In the genomic region with DNA sequence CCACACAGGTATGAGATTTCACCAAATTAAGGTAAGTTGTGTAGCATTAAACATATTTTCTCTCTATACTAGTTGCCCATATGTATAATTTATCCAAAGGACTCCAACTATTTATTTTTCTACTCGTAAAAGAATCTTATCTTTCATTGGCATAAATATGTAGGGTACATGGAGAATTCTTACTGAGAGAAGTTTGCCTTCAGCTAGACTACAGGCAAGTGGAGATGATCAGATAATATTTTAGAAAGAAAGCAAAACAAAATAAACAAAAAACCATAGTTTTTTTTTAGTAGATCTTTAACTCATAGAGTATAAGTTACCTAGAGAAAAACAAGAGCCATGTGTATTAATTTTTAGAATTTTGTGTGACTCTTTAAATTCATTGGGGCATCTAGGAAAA, we compare ENCODE assay signal across 24 cellular contexts.
"Had no signal": no experiment of that assay in that cellular context is flagged by ENCODE, and none has a peak within 500 bp of the region (broad histone marks: within the 10 kb centered on the region; RNA-seq: fewer than 3 reads in every experiment).

No MANE protein-coding gene starts in this region.

- DNase-seq: colonic mucosa; cortex of kidney; dermis blood vessel endothelial cell; dorsolateral prefrontal cortex; effector CD4-positive, alpha-beta T cell; effector CD8-positive, alpha-beta T cell; effector memory CD4-positive, alpha-beta T cell; effector memory CD8-positive, alpha-beta T cell; endodermal cell; erythroblast; esophagus squamous epithelium; foreskin fibroblast; foreskin keratinocyte; foreskin melanocyte; gastrocnemius medialis; glutamatergic neuron; head of caudate nucleus; heart left ventricle; heart right ventricle had no signal

- FAIRE-seq: endothelial cell of umbilical vein had no signal

- H3K4me3 ChIP-seq: colonic mucosa, coronary artery, dorsolateral prefrontal cortex, esophagus muscularis mucosa, esophagus squamous epithelium, gastrocnemius medialis, gastroesophageal sphincter, heart left ventricle, heart right ventricle, hepatocyte had no signal
